In the genomic region with DNA sequence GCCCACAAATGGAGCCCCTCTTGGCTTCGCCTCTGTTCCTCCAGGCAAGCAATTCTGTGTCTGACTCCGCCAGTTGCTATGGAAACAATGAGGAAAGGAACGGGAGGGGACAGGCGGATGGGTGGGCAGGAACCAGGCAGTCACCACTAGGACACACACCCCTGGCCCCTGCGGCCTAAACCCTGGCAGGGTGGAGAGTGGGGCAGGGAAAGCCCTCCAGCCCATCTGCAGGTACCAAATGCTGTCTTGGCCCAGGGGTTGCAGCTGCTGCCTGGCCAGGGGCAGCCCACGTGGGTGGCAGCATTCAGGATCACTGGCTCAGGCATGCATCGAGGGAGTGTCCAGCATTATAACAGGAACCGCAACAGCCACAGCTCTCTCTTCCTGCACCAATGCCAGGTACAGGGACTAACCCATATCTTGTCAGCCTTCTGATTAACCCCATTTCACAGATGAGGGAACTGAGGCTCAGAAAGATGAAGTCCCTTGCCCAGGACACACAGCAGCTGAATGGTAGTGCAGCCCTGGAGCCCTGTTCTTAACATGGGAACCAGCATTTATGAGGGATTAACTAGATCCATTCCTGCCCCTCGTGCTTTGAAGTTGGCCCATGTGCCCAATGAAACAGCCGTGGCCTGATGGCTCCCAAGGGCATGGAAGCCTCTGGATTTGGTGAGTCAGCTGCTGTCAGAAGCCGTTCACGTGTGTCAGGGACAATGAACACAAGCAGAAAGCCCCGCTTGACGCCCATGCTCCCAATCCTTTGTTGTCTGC, we compare ENCODE assay signal across 2 cellular contexts.
TF ChIP-seq lines count a peak whose summit lies in the region.

No MANE protein-coding gene starts in this region.

TF ChIP-seq in GM23338, 12 proteins besides CTCF, POLR2A, EP300 and RAD21 (continued from another document):
- TF ChIP-seq ZNF331 (CRISPR knock-in tag; IDR thresholded peaks at IDR 0.05; ENCODE audit: low read depth) (no peak), EZH2phosphoT487 (IDR thresholded peaks at IDR 0.05; ENCODE audit: unreplicated experiment) (no peak), EZH2 (IDR thresholded peaks at IDR 0.05; ENCODE audit: low read depth, unreplicated experiment) (no peak)
- TF ChIP-seq, protein P1, sequence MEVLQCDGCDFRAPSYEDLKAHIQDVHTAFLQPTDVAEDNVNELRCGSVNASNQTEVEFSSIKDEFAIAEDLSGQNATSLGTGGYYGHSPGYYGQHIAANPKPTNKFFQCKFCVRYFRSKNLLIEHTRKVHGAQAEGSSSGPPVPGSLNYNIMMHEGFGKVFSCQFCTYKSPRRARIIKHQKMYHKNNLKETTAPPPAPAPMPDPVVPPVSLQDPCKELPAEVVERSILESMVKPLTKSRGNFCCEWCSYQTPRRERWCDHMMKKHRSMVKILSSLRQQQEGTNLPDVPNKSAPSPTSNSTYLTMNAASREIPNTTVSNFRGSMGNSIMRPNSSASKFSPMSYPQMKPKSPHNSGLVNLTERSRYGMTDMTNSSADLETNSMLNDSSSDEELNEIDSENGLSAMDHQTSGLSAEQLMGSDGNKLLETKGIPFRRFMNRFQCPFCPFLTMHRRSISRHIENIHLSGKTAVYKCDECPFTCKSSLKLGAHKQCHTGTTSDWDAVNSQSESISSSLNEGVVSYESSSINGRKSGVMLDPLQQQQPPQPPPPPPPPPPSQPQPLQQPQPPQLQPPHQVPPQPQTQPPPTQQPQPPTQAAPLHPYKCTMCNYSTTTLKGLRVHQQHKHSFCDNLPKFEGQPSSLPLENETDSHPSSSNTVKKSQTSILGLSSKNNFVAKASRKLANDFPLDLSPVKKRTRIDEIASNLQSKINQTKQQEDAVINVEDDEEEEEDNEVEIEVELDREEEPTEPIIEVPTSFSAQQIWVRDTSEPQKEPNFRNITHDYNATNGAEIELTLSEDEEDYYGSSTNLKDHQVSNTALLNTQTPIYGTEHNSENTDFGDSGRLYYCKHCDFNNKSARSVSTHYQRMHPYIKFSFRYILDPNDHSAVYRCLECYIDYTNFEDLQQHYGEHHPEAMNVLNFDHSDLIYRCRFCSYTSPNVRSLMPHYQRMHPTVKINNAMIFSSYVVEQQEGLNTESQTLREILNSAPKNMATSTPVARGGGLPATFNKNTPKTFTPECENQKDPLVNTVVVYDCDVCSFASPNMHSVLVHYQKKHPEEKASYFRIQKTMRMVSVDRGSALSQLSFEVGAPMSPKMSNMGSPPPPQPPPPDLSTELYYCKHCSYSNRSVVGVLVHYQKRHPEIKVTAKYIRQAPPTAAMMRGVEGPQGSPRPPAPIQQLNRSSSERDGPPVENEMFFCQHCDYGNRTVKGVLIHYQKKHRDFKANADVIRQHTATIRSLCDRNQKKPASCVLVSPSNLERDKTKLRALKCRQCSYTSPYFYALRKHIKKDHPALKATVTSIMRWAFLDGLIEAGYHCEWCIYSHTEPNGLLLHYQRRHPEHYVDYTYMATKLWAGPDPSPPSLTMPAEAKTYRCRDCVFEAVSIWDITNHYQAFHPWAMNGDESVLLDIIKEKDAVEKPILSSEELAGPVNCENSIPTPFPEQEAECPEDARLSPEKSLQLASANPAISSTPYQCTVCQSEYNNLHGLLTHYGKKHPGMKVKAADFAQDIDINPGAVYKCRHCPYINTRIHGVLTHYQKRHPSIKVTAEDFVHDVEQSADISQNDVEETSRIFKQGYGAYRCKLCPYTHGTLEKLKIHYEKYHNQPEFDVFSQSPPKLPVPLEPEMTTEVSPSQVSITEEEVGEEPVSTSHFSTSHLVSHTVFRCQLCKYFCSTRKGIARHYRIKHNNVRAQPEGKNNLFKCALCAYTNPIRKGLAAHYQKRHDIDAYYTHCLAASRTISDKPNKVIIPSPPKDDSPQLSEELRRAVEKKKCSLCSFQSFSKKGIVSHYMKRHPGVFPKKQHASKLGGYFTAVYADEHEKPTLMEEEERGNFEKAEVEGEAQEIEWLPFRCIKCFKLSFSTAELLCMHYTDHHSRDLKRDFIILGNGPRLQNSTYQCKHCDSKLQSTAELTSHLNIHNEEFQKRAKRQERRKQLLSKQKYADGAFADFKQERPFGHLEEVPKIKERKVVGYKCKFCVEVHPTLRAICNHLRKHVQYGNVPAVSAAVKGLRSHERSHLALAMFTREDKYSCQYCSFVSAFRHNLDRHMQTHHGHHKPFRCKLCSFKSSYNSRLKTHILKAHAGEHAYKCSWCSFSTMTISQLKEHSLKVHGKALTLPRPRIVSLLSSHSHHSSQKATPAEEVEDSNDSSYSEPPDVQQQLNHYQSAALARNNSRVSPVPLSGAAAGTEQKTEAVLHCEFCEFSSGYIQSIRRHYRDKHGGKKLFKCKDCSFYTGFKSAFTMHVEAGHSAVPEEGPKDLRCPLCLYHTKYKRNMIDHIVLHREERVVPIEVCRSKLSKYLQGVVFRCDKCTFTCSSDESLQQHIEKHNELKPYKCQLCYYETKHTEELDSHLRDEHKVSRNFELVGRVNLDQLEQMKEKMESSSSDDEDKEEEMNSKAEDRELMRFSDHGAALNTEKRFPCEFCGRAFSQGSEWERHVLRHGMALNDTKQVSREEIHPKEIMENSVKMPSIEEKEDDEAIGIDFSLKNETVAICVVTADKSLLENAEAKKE (CRISPR knock-in tag; IDR thresholded peaks at IDR 0.05) = no peak

TF ChIP-seq in endothelial cell of umbilical vein, 7 proteins besides CTCF, POLR2A, EP300 and RAD21:
- TF ChIP-seq JUN (IDR thresholded peaks at IDR 0.05; ENCODE audit: borderline replicate concordance, insufficient read depth, insufficient read length, low read depth) (no peak), FOS (IDR thresholded peaks at IDR 0.05; ENCODE audit: borderline replicate concordance, insufficient read depth, low read length) (no peak), EZH2 (IDR thresholded peaks at IDR 0.05; ENCODE audit: borderline replicate concordance, low read depth, low read length, severe bottlenecking) (no peak), MYC (IDR thresholded peaks at IDR 0.05; ENCODE audit: low read depth, low read length) (no peak), GATA2 (IDR thresholded peaks at IDR 0.05; ENCODE audit: insufficient read depth, insufficient read length, low read depth, low read length) (no peak), POLR2AphosphoS5 (IDR thresholded peaks at IDR 0.05; ENCODE audit: insufficient read depth, low read depth, low read length) (no peak)
- TF ChIP-seq, protein P2, sequence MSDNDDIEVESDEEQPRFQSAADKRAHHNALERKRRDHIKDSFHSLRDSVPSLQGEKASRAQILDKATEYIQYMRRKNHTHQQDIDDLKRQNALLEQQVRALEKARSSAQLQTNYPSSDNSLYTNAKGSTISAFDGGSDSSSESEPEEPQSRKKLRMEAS (IDR thresholded peaks at IDR 0.05; ENCODE audit: insufficient read depth, insufficient read length) = no peak
